Comparison of ENCODE assay signal across 34 cellular contexts in the genomic region with DNA sequence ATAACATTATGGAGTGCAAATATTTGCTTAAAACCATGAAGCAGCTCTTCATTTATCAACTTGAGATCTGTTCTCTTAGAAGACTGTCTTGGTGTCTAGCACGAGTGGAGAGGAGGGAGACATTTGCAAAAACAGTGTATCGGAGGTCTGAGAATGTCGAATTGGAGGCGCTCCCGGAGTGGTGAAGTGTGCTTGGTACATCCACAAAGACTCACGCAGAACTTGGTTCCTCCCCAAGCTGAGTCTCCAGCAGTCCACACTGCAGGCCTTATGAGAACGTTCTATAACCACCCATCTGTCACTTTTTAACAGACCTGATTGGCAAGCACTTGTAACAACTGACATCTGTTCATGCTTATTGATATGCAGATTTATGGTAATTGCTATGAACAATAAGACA.
DNase-seq lines count a peak whose midpoint lies in the region; ATAC-seq and TF ChIP-seq lines count a peak whose summit lies in the region.
"Had no signal": no experiment of that assay in that cellular context is flagged by ENCODE, and none has a peak within 500 bp of the region (broad histone marks: within the 10 kb centered on the region; RNA-seq: fewer than 3 reads in every experiment).

No MANE protein-coding gene starts in this region.

- no peaks in the 10 kb centered on the region for H3K27me3 ChIP-seq in CD4-positive, alpha-beta T cell (ENCODE audit: control insufficient read depth, insufficient read depth, low read length)
- H3K27me3 ChIP-seq: esophagus squamous epithelium, foreskin keratinocyte, heart right ventricle, ovary, upper lobe of left lung had no signal

- H3K36me3 Mint-ChIP-seq in CD4-positive, alpha-beta T cell (ENCODE audit: low read depth), result no peaks in the 10 kb centered on the region
- H3K36me3 Mint-ChIP-seq in activated CD4-positive, alpha-beta memory T cell treated with anti-CD3 and anti-CD28 coated beads, Interleukin-2, amount 10 ng/mL, durations not matched to agents 7 days and 5 days (ENCODE audit: low read depth), result peaks cover 26% of the 10 kb centered on the region
- peaks cover 4% of the 10 kb centered on the region for H3K36me3 Mint-ChIP-seq in glutamatergic neuron (ENCODE audit: unreplicated experiment)

- POLR2A ChIA-PET in CD4-positive, alpha-beta T cell (lab: Charles Lee), result no interaction called here
- POLR2A ChIA-PET in activated CD4-positive, alpha-beta memory T cell treated with anti-CD3 and anti-CD28 coated beads, Interleukin-2, amount 10 ng/mL, durations not matched to agents 7 days and 5 days (lab: Charles Lee), result interaction anchor here (1.1 to 1.5 kb wide), 2 partner anchors 9 to 10 kb away, joined by 5 to 6 read pairs; no protein-coding TSS in a partner anchor

- H3K27ac Mint-ChIP-seq in CD4-positive, alpha-beta T cell, result peak overlapping the region; percentile 36
- no peak overlapping the region for H3K27ac Mint-ChIP-seq in activated CD4-positive, alpha-beta memory T cell treated with anti-CD3 and anti-CD28 coated beads, Interleukin-2, amount 10 ng/mL, durations not matched to agents 7 days and 5 days
- peak overlapping the region; percentile 63 for H3K27ac Mint-ChIP-seq in glutamatergic neuron (ENCODE audit: unreplicated experiment)
- H3K27ac Mint-ChIP-seq: GM23338; T-helper 1 cell treated with Interleukin-12 subunit alpha and Interleukin-12 subunit beta and Interleukin-4 antibody, amounts not matched to agents 30 μg/mL and 1 μg/mL, for 36 hours had no signal

- CTCF ChIA-PET in CD4-positive, alpha-beta T cell (lab: Charles Lee), result interaction anchor here (1.0 to 1.4 kb wide), 2 partner anchors 17 to 34 kb away, joined by 3 read pairs; no protein-coding TSS in a partner anchor
- CTCF ChIA-PET in activated CD4-positive, alpha-beta memory T cell treated with anti-CD3 and anti-CD28 coated beads, Interleukin-2, amount 10 ng/mL, durations not matched to agents 7 days and 5 days (lab: Charles Lee), result interaction anchor here (0.8 to 1.3 kb wide), 2 partner anchors 10 to 89 kb away, joined by 3 to 6 read pairs; no protein-coding TSS in a partner anchor

- intact Hi-C loops in CD4-positive, alpha-beta T cell (cut with DNase I, micrococcal nuclease), result loop anchor here (10.0 kb wide), 2 partner anchors 196 to 1944 kb away; no protein-coding TSS in a partner anchor

- no peaks in the 10 kb centered on the region for H3K9me3 ChIP-seq in CD4-positive, alpha-beta T cell (ENCODE audit: control insufficient read depth, low read length)
- H3K9me3 ChIP-seq: esophagus squamous epithelium, heart right ventricle, ovary, upper lobe of left lung had no signal

- H3K9me3 Mint-ChIP-seq in CD4-positive, alpha-beta T cell, result no peaks in the 10 kb centered on the region
- no peaks in the 10 kb centered on the region for H3K9me3 Mint-ChIP-seq in activated CD4-positive, alpha-beta memory T cell treated with anti-CD3 and anti-CD28 coated beads, Interleukin-2, amount 10 ng/mL, durations not matched to agents 7 days and 5 days
- H3K9me3 Mint-ChIP-seq in glutamatergic neuron (ENCODE audit: unreplicated experiment), result peaks cover 7% of the 10 kb centered on the region
- H3K9me3 Mint-ChIP-seq: activated naive CD8-positive, alpha-beta T cell treated with anti-CD3 and anti-CD28 coated beads, Interleukin-2, amount 50 U/mL, for 24 hours; activated T-cell treated with anti-CD3 and anti-CD28 coated beads, Interleukin-2, amount 50 U/mL, for 4 hours; GM23338; T-helper 1 cell treated with Interleukin-12 subunit alpha and Interleukin-12 subunit beta and Interleukin-4 antibody, amounts not matched to agents 30 μg/mL and 1 μg/mL, for 36 hours had no signal

- DNase-seq in Ammon's horn (ENCODE audit: low spot score) (peak; percentile 66), glutamatergic neuron (no peak), KG1 (lab: John Stamatoyannopoulos, UW) (no peak)
- no peak for DNase-seq in CD4-positive, alpha-beta T cell
- peak; percentile 6 for DNase-seq in activated CD4-positive, alpha-beta memory T cell treated with anti-CD3 and anti-CD28 coated beads, Interleukin-2, amount 10 ng/mL, durations not matched to agents 7 days and 5 days
- no peak for DNase-seq in activated effector memory CD4-positive, alpha-beta T cell treated with anti-CD3 and anti-CD28 coated beads, Interleukin-2, amount 50 U/mL, for 16 hours
- DNase-seq: activated naive CD8-positive, alpha-beta T cell treated with anti-CD3 and anti-CD28 coated beads, Interleukin-2, amount 50 U/mL, for 24 hours; activated T-cell treated with anti-CD3 and anti-CD28 coated beads, Interleukin-2, amount 50 U/mL, for 4 hours; C1 segment of cervical spinal cord; Calu3; central memory CD4-positive, alpha-beta T cell; DND-41; esophagus squamous epithelium; foreskin keratinocyte; heart right ventricle; Kasumi-1; kidney; NCI-H1417 treated with DMSO at 0.1 percent for 48 hours; NCI-H2081 treated with DMSO at 0.1 percent for 48 hours; NCI-H345; NCI-H774; nephron progenitor cell; ovary; Right ventricle myocardium superior; stimulated activated CD4-positive, alpha-beta T cell treated with anti-CD3 and anti-CD28 coated beads, Interleukin-15, amount 100 ng/mL, for 24 hours; stimulated activated CD4-positive, alpha-beta T cell treated with anti-CD3 and anti-CD28 coated beads, Interleukin-4, amount 100 ng/mL, for 4 hours; substantia nigra; upper lobe of left lung had no signal

- TF ChIP-seq CTCF in CD4-positive, alpha-beta T cell (IDR thresholded peaks at IDR 0.05), result no peak
- no peak for TF ChIP-seq CTCF in glutamatergic neuron (IDR thresholded peaks at IDR 0.05; ENCODE audit: partially characterized antibody, unreplicated experiment)

- peaks cover 31% of the 10 kb centered on the region for H3K4me1 Mint-ChIP-seq in CD4-positive, alpha-beta T cell (ENCODE audit: low read depth)
- H3K4me1 Mint-ChIP-seq in activated CD4-positive, alpha-beta memory T cell treated with anti-CD3 and anti-CD28 coated beads, Interleukin-2, amount 10 ng/mL, durations not matched to agents 7 days and 5 days, result peaks cover 6% of the 10 kb centered on the region
- peaks cover 35% of the 10 kb centered on the region for H3K4me1 Mint-ChIP-seq in glutamatergic neuron (ENCODE audit: low read depth, unreplicated experiment)

- no peak for ATAC-seq in CD4-positive, alpha-beta T cell (ENCODE audit: poor library complexity)
- no peak for ATAC-seq in HG03469 (IDR thresholded peaks at IDR 0.05; ENCODE audit: unreplicated experiment)
- ATAC-seq: activated CD4-positive, CD25-positive, alpha-beta regulatory T cell treated with anti-CD3 and anti-CD28 coated beads, Interleukin-2, amount 50 U/mL, for 24 hours; activated naive CD8-positive, alpha-beta T cell treated with anti-CD3 and anti-CD28 coated beads, Interleukin-2, amount 50 U/mL, for 24 hours; activated T-cell treated with anti-CD3 and anti-CD28 coated beads, Interleukin-2, amount 50 U/mL, for 4 hours; foreskin keratinocyte; GM23338; Panc1; SK-N-SH treated with all-trans-retinoic acid at 6 μM for 48 hours had no signal

- H3K4me3 Mint-ChIP-seq in CD4-positive, alpha-beta T cell, result no peak overlapping the region
- no peak overlapping the region for H3K4me3 Mint-ChIP-seq in activated CD4-positive, alpha-beta memory T cell treated with anti-CD3 and anti-CD28 coated beads, Interleukin-2, amount 10 ng/mL, durations not matched to agents 7 days and 5 days
- no peak overlapping the region for H3K4me3 Mint-ChIP-seq in glutamatergic neuron (ENCODE audit: unreplicated experiment)
- H3K4me3 Mint-ChIP-seq: activated naive CD8-positive, alpha-beta T cell treated with anti-CD3 and anti-CD28 coated beads, Interleukin-2, amount 50 U/mL, for 24 hours; activated T-cell treated with anti-CD3 and anti-CD28 coated beads, Interleukin-2, amount 50 U/mL, for 4 hours; GM23338; nephron progenitor cell; T-helper 1 cell treated with Interleukin-12 subunit alpha and Interleukin-12 subunit beta and Interleukin-4 antibody, amounts not matched to agents 30 μg/mL and 1 μg/mL, for 36 hours had no signal

- H3K27me3 Mint-ChIP-seq in CD4-positive, alpha-beta T cell, result no peaks in the 10 kb centered on the region
- no peaks in the 10 kb centered on the region for H3K27me3 Mint-ChIP-seq in activated CD4-positive, alpha-beta memory T cell treated with anti-CD3 and anti-CD28 coated beads, Interleukin-2, amount 10 ng/mL, durations not matched to agents 7 days and 5 days
- H3K27me3 Mint-ChIP-seq in glutamatergic neuron (ENCODE audit: unreplicated experiment), result peaks cover 8% of the 10 kb centered on the region
- H3K27me3 Mint-ChIP-seq: activated naive CD8-positive, alpha-beta T cell treated with anti-CD3 and anti-CD28 coated beads, Interleukin-2, amount 50 U/mL, for 24 hours had no signal

- no peak overlapping the region for H3K27ac ChIP-seq in CD4-positive, alpha-beta T cell (ENCODE audit: low read depth, low read length)
- H3K27ac ChIP-seq: esophagus squamous epithelium, foreskin keratinocyte, heart right ventricle, ovary, upper lobe of left lung had no signal

Comparison
In these comparisons a context has a peak if more than half of its experiments do, and no peak if none do; other contexts are left out.
1. DNase-seq: peak in Ammon's horn (single experiment) and activated CD4-positive, alpha-beta memory T cell treated with anti-CD3 and anti-CD28 coated beads, Interleukin-2, amount 10 ng/mL, durations not matched to agents 7 days and 5 days (single experiment); none in CD4-positive, alpha-beta T cell (0 of 10), glutamatergic neuron (single experiment), activated effector memory CD4-positive, alpha-beta T cell treated with anti-CD3 and anti-CD28 coated beads, Interleukin-2, amount 50 U/mL, for 16 hours (single experiment) and KG1 (single experiment).